Comparison of ENCODE assay signal across 9 cellular contexts in genomic region chr2:231605607-231606091, GRCh38. TPM values are rescaled to one million over a fixed set of nuclear protein-coding genes. Genes with fewer than 3 reads are reported as not detected.
DNase-seq lines count a peak whose midpoint lies in the region; ATAC-seq and TF ChIP-seq lines count a peak whose summit lies in the region.
"Had no signal": no experiment of that assay in that cellular context is flagged by ENCODE, and none has a peak within 500 bp of the region (broad histone marks: within the 10 kb centered on the region; RNA-seq: fewer than 3 reads in every experiment).

No MANE protein-coding gene starts in this region.

- no peaks in the 10 kb centered on the region for H3K9me3 Mint-ChIP-seq in WTC11

- TF ChIP-seq POLR2A in heart left ventricle (IDR thresholded peaks at IDR 0.05): no peak

- H3K27ac ChIP-seq in HEK293 (ENCODE audit: extremely low read depth, low read depth, low read length) (no peak overlapping the region), heart left ventricle (peak overlapping the region; percentile 95 to 100 (median 98))

- 67 to 92% (median 70%) methylated on average over 3 to 7 of the region's 7 CpGs for WGBS in heart left ventricle, 4 donors

- ATAC-seq in WTC11 (no peak), heart left ventricle (peak; percentile 14 to 45 (median 34)), GM18870 (IDR thresholded peaks at IDR 0.05; ENCODE audit: unreplicated experiment) (no peak)

- intact Hi-C loops in heart left ventricle (cut with DNase I): loop anchor here in 3 of 10 donors (2.0 to 10.0 kb wide), 3 partner anchors 107 to 179 kb away; partner anchors contain the start of genes PDE6D (in 2 of the 3) and COPS7B (in 1 of the 3)

- H3K27me3 ChIP-seq in heart left ventricle: no peaks in the 10 kb centered on the region
- H3K27me3 ChIP-seq: SJSA1 had no signal

- no peaks in the 10 kb centered on the region for H3K36me3 ChIP-seq in HEK293 (ENCODE audit: control insufficient read depth in 2 of 2, insufficient read depth in 1 of 2, low read length in 2 of 2)
- H3K36me3 ChIP-seq in heart left ventricle: no peaks in the 10 kb centered on the region
- H3K36me3 ChIP-seq: SJSA1 had no signal

- H3K4me3 ChIP-seq in HEK293 (ENCODE audit: low read depth, low read length) (no peak overlapping the region), heart left ventricle (peak overlapping the region in 3 of 12 donors; percentile 45 to 64 (median 64))

- DNase-seq in WTC11 (ENCODE audit: low spot score): no peak
- DNase-seq in heart left ventricle: peak in 4 of 5 donors; percentile 39 to 82 (median 65)
- peak; percentile 76 for DNase-seq in retina
- no peak for DNase-seq in NCI-H1048 (lab: John Stamatoyannopoulos, UW)
- no peak for DNase-seq in stimulated activated CD4-positive, alpha-beta T cell treated with anti-CD3 and anti-CD28 coated beads, Interleukin-1b, Interleukin-23, amount 100 ng/mL, for 48 hours
- no peak for DNase-seq in NOMO-1 treated with DMSO at 0.1 percent for 48 hours (lab: John Stamatoyannopoulos, UW; ENCODE audit: unreplicated experiment)

- no peak for TF ChIP-seq CTCF in HEK293 (tag by site-specific recombination; IDR thresholded peaks at IDR 0.05)
- no peak for TF ChIP-seq CTCF in WTC11 (IDR thresholded peaks at IDR 0.05)
- no peak for TF ChIP-seq CTCF in heart left ventricle (IDR thresholded peaks at IDR 0.05)

- peaks cover 3% of the 10 kb centered on the region; the same call in 1 of the 2 replicates for H3K4me1 ChIP-seq in HEK293 (ENCODE audit: control insufficient read depth, insufficient read depth, low read length)
- H3K4me1 ChIP-seq in heart left ventricle: peaks cover 7 to 50% (median 28%) of the 10 kb centered on the region in 12 donors

- peak overlapping the region; percentile 61 for H3K4me3 Mint-ChIP-seq in WTC11

- H3K4me1 Mint-ChIP-seq in WTC11: peaks cover 34% of the 10 kb centered on the region

- peak overlapping the region; percentile 94 for H3K27ac Mint-ChIP-seq in WTC11

- H3K36me3 Mint-ChIP-seq in WTC11: no peaks in the 10 kb centered on the region

- H3K27me3 Mint-ChIP-seq in WTC11 (ENCODE audit: low read depth): no peaks in the 10 kb centered on the region

- no peaks in the 10 kb centered on the region for H3K9me3 ChIP-seq in HEK293 (ENCODE audit: control insufficient read depth, insufficient read depth, low read depth, low read length)
- H3K9me3 ChIP-seq in heart left ventricle: no peaks in the 10 kb centered on the region
- H3K9me3 ChIP-seq: SJSA1 had no signal

- CTCF ChIA-PET in HEK293 (lab: Yijun Ruan, JAX) (interaction anchor here (0.8 to 12.2 kb wide), 4 partner anchors 9 to 110 kb away, joined by 3 to 231 read pairs (median 53); no protein-coding TSS in a partner anchor), WTC11 (lab: Charles Lee) (interaction anchor here (0.6 to 2.7 kb wide), 12 partner anchors 9 to 244 kb away, joined by 3 to 16 read pairs (median 4); no protein-coding TSS in a partner anchor)

- POLR2A ChIA-PET in HEK293 (lab: Yijun Ruan, JAX): interaction anchor here (1.3 to 1.4 kb wide), 2 partner anchors 102 to 141 kb away, joined by 6 to 7 read pairs; partner anchors contain the start of genes NCL and PTMA
- POLR2A ChIA-PET in WTC11 (lab: Charles Lee): interaction anchor here (1.1 to 2.8 kb wide), 6 partner anchors 8 to 142 kb away, joined by 4 to 17 read pairs (median 6); partner anchors contain the start of genes NCL and PTMA

TF ChIP-seq in HEK293, 187 proteins besides CTCF, POLR2A, EP300 and RAD21:
- no peak for TF ChIP-seq ZNF302 (tag by site-specific recombination; IDR thresholded peaks at IDR 0.05; ENCODE audit: low read depth)
- TF ChIP-seq ZIC2 (tag by site-specific recombination; IDR thresholded peaks at IDR 0.05): peak; percentile 44; the same call in 1 of the 2 replicates
- no peak for TF ChIP-seq WT1 (tag by site-specific recombination; IDR thresholded peaks at IDR 0.05)
- TF ChIP-seq ZFHX2 (tag by site-specific recombination; conservative IDR thresholded peaks at IDR 0.05): no peak
- TF ChIP-seq ZNF624 (tag by site-specific recombination; IDR thresholded peaks at IDR 0.05): no peak
- TF ChIP-seq SP7 (tag by site-specific recombination; IDR thresholded peaks at IDR 0.05): no peak
- 0 out of 2 replicates have a peak, but pooled peaks have one; percentile 20 for TF ChIP-seq ZBTB17 (tag by site-specific recombination; IDR thresholded peaks at IDR 0.05)
- TF ChIP-seq GLIS1 (tag by site-specific recombination; IDR thresholded peaks at IDR 0.05): peak; percentile 28; the same call in 1 of the 2 replicates
- TF ChIP-seq ZNF16 (tag by site-specific recombination; IDR thresholded peaks at IDR 0.05; ENCODE audit: low read depth): no peak
TF ChIP-seq in HEK293: peak in this region for 3.

TF ChIP-seq in WTC11, 78 proteins besides CTCF, POLR2A, EP300 and RAD21 (continues in another document):
- TF ChIP-seq ESRRA (CRISPR knock-in tag; IDR thresholded peaks at IDR 0.05; ENCODE audit: borderline replicate concordance) (no peak), ZMAT4 (CRISPR knock-in tag; IDR thresholded peaks at IDR 0.05) (no peak), AFF4 (CRISPR knock-in tag; IDR thresholded peaks at IDR 0.05; ENCODE audit: borderline replicate concordance) (no peak), ZNF263 (CRISPR knock-in tag; IDR thresholded peaks at IDR 0.05; ENCODE audit: low read depth) (no peak), JAZF1 (CRISPR knock-in tag; IDR thresholded peaks at IDR 0.05) (no peak), ZNF425 (CRISPR knock-in tag; conservative IDR thresholded peaks at IDR 0.05) (no peak), TCF7 (CRISPR knock-in tag; IDR thresholded peaks at IDR 0.05; ENCODE audit: low read depth) (no peak), NR1H2 (CRISPR knock-in tag; IDR thresholded peaks at IDR 0.05) (no peak), FOXP4 (CRISPR knock-in tag; IDR thresholded peaks at IDR 0.05) (no peak)

RNA-seq across cellular contexts. Expression of gene TEX44, which starts 13.0 kb away (rescaled TPM):
- not detected in 3 replicates for total RNA-seq in WTC11 (2021)
- total RNA-seq in heart left ventricle: not detected
- not detected for polyA plus RNA-seq in heart left ventricle
- total RNA-seq: SJSA1 had no signal

Comparison
In these comparisons a context has a peak if more than half of its experiments do, and no peak if none do; other contexts are left out.
1. ATAC-seq: peak in heart left ventricle (4 of 4); none in WTC11 (single experiment) and GM18870 (single experiment).
2. DNase-seq: peak in heart left ventricle (4 of 5) and retina (single experiment); none in WTC11 (single experiment), NCI-H1048 (single experiment), stimulated activated CD4-positive, alpha-beta T cell treated with anti-CD3 and anti-CD28 coated beads, Interleukin-1b, Interleukin-23, amount 100 ng/mL, for 48 hours (single experiment) and NOMO-1 treated with DMSO at 0.1 percent for 48 hours (single experiment).